9 cellular contexts compared by ENCODE assay signal in genomic region chr17:17118399-17118798, GRCh38.
DNase-seq lines count a peak whose midpoint lies in the region; ATAC-seq and TF ChIP-seq lines count a peak whose summit lies in the region.
"Had no signal": no experiment of that assay in that cellular context is flagged by ENCODE, and none has a peak within 500 bp of the region (broad histone marks: within the 10 kb centered on the region; RNA-seq: fewer than 3 reads in every experiment).

No MANE protein-coding gene starts in this region.

- TF ChIP-seq POLR2A in thyroid gland (IDR thresholded peaks at IDR 0.05), result no peak

- H3K4me3 Mint-ChIP-seq in activated T-cell treated with anti-CD3 and anti-CD28 coated beads, Interleukin-2, amount 50 U/mL, for 24 hours, result no peak overlapping the region

- no peaks in the 10 kb centered on the region for H3K36me3 ChIP-seq in ascending aorta
- no peaks in the 10 kb centered on the region for H3K36me3 ChIP-seq in mucosa of descending colon (ENCODE audit: low read depth)
- H3K36me3 ChIP-seq in thyroid gland, result no peaks in the 10 kb centered on the region

- peak; percentile 39 for ATAC-seq in mucosa of descending colon
- no peak for ATAC-seq in HG03460 (IDR thresholded peaks at IDR 0.05; ENCODE audit: unreplicated experiment)
- no peak for ATAC-seq in HG03342 (IDR thresholded peaks at IDR 0.05; ENCODE audit: unreplicated experiment)

- H3K4me1 Mint-ChIP-seq in activated T-cell treated with anti-CD3 and anti-CD28 coated beads, Interleukin-2, amount 50 U/mL, for 24 hours (ENCODE audit: low read depth), result peaks cover 89% of the 10 kb centered on the region

- TF ChIP-seq CTCF in ascending aorta (IDR thresholded peaks at IDR 0.05) (no peak), mucosa of descending colon (IDR thresholded peaks at IDR 0.05) (no peak), thyroid gland (IDR thresholded peaks at IDR 0.05) (no peak)

- H3K36me3 Mint-ChIP-seq in activated T-cell treated with anti-CD3 and anti-CD28 coated beads, Interleukin-2, amount 50 U/mL, for 24 hours (ENCODE audit: low read depth), result no peaks in the 10 kb centered on the region

- H3K27ac ChIP-seq in ascending aorta (peak overlapping the region; percentile 54 to 63), thyroid gland (peak overlapping the region; percentile 41 to 57 (median 57))

- no peak for DNase-seq in activated T-cell treated with anti-CD3 and anti-CD28 coated beads, Interleukin-2, amount 50 U/mL, for 24 hours
- no peak for DNase-seq in activated T-cell treated with anti-CD3 and anti-CD28 coated beads, Interleukin-2, amount 50 U/mL, for 1 hour
- DNase-seq in ascending aorta (ENCODE audit: low spot score in 2 of 2) (no peak), mucosa of descending colon (peak in 1 of 3 donors; percentile 45), thyroid gland (no peak), NCI-H510A treated with DMSO at 0.1 percent for 48 hours (lab: John Stamatoyannopoulos, UW) (no peak)
- DNase-seq: NCI-H187 had no signal

- no peaks in the 10 kb centered on the region for H3K9me3 Mint-ChIP-seq in activated T-cell treated with anti-CD3 and anti-CD28 coated beads, Interleukin-2, amount 50 U/mL, for 24 hours

- no peaks in the 10 kb centered on the region for H3K27me3 ChIP-seq in ascending aorta
- H3K27me3 ChIP-seq in thyroid gland, result no peaks in the 10 kb centered on the region

- H3K4me1 ChIP-seq in ascending aorta (peaks cover 22 to 39% of the 10 kb centered on the region in 2 donors), mucosa of descending colon (ENCODE audit: low read depth) (peaks cover 47% of the 10 kb centered on the region), thyroid gland (peaks cover 35 to 68% of the 10 kb centered on the region in 2 donors)

- H3K9me3 ChIP-seq in ascending aorta (no peaks in the 10 kb centered on the region), mucosa of descending colon (no peaks in the 10 kb centered on the region), thyroid gland (no peaks in the 10 kb centered on the region)

- H3K4me3 ChIP-seq in ascending aorta (no peak overlapping the region), mucosa of descending colon (no peak overlapping the region), thyroid gland (replicated peaks in 1 of 3) (no peak overlapping the region)

- WGBS in thyroid gland, 2 donors, result 89 to 93% methylated on average over 4 of the region's 4 CpGs

- H3K27me3 Mint-ChIP-seq in activated T-cell treated with anti-CD3 and anti-CD28 coated beads, Interleukin-2, amount 50 U/mL, for 24 hours, result no peaks in the 10 kb centered on the region

- H3K27ac Mint-ChIP-seq in activated T-cell treated with anti-CD3 and anti-CD28 coated beads, Interleukin-2, amount 50 U/mL, for 24 hours, result peak overlapping the region; percentile 93

- intact Hi-C loops in ascending aorta (cut with DNase I) (loop anchor here (10.0 kb wide), 1 partner anchor 114 kb away; no protein-coding TSS in a partner anchor), mucosa of descending colon (cut with DNase I, micrococcal nuclease) (no loop called here), thyroid gland (cut with DNase I) (no loop called here)
